In the genomic region with DNA sequence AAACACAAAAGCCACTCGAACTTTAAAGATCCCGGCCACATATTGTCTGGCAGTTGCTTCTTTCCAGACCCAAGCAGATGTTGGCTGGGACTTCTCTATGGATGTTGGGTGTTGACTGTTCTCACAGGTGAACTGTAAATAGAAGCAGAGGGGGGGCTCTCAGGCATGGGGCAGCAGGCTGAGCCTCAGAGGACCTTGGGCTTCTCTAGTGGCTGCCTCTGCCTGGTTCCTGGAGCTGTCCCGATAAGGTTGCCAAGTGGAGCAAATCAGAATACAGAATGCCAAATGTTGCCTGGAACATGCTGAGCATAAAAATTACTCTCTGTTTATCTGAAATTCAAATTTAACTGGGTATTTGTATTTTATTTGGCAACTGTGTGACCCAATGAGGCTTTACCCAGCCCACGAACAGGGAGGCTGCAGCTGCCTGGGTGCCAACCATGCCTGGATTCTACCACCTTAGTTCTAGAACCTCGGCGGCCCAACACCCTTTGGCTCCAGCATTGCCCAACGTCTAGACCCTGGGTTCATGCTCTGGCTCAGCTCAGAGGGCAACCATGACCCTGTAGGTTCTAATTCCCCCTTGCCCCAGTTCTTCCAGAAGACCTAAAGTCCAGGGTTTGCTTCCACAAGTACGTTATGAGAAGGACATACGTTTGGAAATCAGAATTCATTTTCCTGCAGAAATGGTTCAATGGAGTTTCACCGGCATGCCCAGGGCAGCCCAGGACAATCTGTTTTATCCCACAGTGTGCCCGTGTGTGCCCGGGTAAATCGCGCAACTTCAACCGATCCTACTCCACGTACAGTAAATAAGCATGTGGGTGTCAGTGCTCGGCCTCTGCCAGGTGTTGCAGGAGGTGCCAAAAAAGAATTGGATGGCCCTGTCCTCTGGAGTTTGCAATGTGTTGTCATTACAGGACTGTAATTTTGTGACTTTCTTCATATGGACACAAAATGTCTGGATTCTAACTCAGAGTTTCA, we compare ENCODE assay signal across 1 cellular context.
TF ChIP-seq lines count a peak whose summit lies in the region.

No MANE protein-coding gene starts in this region.

TF ChIP-seq in HepG2, 621 proteins besides CTCF, POLR2A, EP300 and RAD21 (continues in another document):
- TF ChIP-seq NCOA5 (CRISPR knock-in tag; IDR thresholded peaks at IDR 0.05), result no peak
- TF ChIP-seq, protein P1, sequence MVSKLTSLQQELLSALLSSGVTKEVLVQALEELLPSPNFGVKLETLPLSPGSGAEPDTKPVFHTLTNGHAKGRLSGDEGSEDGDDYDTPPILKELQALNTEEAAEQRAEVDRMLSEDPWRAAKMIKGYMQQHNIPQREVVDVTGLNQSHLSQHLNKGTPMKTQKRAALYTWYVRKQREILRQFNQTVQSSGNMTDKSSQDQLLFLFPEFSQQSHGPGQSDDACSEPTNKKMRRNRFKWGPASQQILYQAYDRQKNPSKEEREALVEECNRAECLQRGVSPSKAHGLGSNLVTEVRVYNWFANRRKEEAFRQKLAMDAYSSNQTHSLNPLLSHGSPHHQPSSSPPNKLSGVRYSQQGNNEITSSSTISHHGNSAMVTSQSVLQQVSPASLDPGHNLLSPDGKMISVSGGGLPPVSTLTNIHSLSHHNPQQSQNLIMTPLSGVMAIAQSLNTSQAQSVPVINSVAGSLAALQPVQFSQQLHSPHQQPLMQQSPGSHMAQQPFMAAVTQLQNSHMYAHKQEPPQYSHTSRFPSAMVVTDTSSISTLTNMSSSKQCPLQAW (CRISPR knock-in tag; IDR thresholded peaks at IDR 0.05), result peak; percentile 64
- TF ChIP-seq, protein P2, sequence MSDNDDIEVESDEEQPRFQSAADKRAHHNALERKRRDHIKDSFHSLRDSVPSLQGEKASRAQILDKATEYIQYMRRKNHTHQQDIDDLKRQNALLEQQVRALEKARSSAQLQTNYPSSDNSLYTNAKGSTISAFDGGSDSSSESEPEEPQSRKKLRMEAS (IDR thresholded peaks at IDR 0.05), result peak; percentile 32; the same call in 1 of the 2 replicates
- TF ChIP-seq NONO (IDR thresholded peaks at IDR 0.05), result no peak
- TF ChIP-seq NONO (CRISPR knock-in tag; conservative IDR thresholded peaks at IDR 0.05), result no peak
- TF ChIP-seq, protein P3, sequence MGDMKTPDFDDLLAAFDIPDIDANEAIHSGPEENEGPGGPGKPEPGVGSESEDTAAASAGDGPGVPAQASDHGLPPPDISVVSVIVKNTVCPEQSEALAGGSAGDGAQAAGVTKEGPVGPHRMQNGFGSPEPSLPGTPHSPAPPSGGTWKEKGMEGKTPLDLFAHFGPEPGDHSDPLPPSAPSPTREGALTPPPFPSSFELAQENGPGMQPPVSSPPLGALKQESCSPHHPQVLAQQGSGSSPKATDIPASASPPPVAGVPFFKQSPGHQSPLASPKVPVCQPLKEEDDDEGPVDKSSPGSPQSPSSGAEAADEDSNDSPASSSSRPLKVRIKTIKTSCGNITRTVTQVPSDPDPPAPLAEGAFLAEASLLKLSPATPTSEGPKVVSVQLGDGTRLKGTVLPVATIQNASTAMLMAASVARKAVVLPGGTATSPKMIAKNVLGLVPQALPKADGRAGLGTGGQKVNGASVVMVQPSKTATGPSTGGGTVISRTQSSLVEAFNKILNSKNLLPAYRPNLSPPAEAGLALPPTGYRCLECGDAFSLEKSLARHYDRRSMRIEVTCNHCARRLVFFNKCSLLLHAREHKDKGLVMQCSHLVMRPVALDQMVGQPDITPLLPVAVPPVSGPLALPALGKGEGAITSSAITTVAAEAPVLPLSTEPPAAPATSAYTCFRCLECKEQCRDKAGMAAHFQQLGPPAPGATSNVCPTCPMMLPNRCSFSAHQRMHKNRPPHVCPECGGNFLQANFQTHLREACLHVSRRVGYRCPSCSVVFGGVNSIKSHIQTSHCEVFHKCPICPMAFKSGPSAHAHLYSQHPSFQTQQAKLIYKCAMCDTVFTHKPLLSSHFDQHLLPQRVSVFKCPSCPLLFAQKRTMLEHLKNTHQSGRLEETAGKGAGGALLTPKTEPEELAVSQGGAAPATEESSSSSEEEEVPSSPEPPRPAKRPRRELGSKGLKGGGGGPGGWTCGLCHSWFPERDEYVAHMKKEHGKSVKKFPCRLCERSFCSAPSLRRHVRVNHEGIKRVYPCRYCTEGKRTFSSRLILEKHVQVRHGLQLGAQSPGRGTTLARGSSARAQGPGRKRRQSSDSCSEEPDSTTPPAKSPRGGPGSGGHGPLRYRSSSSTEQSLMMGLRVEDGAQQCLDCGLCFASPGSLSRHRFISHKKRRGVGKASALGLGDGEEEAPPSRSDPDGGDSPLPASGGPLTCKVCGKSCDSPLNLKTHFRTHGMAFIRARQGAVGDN (CRISPR knock-in tag; IDR thresholded peaks at IDR 0.05), result peak; percentile 67
- TF ChIP-seq ZNF501 (CRISPR knock-in tag; IDR thresholded peaks at IDR 0.05), result 0 out of 2 replicates have a peak, but pooled peaks have one; percentile 16
- no peak for TF ChIP-seq SMAD3 (CRISPR knock-in tag; IDR thresholded peaks at IDR 0.05)
- TF ChIP-seq, protein P4, sequence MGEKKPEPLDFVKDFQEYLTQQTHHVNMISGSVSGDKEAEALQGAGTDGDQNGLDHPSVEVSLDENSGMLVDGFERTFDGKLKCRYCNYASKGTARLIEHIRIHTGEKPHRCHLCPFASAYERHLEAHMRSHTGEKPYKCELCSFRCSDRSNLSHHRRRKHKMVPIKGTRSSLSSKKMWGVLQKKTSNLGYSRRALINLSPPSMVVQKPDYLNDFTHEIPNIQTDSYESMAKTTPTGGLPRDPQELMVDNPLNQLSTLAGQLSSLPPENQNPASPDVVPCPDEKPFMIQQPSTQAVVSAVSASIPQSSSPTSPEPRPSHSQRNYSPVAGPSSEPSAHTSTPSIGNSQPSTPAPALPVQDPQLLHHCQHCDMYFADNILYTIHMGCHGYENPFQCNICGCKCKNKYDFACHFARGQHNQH (CRISPR knock-in tag; IDR thresholded peaks at IDR 0.05), result peak; percentile 44; the same call in 1 of the 2 replicates
- peak; percentile 57 for TF ChIP-seq STAG1 (CRISPR knock-in tag; IDR thresholded peaks at IDR 0.05)
- TF ChIP-seq ARID2 (CRISPR knock-in tag; IDR thresholded peaks at IDR 0.05; ENCODE audit: borderline replicate concordance), result no peak
- TF ChIP-seq ZNF772 (CRISPR knock-in tag; IDR thresholded peaks at IDR 0.05), result 0 out of 2 replicates have a peak, but pooled peaks have one; percentile 33
- no peak for TF ChIP-seq CHD2 (IDR thresholded peaks at IDR 0.05; ENCODE audit: low read depth, low read length)
- peak; percentile 70 for TF ChIP-seq ELF3 (CRISPR knock-in tag; IDR thresholded peaks at IDR 0.05)
- TF ChIP-seq ISL2 (CRISPR knock-in tag; IDR thresholded peaks at IDR 0.05), result 0 out of 2 replicates have a peak, but pooled peaks have one; percentile 37
- TF ChIP-seq, protein P5, sequence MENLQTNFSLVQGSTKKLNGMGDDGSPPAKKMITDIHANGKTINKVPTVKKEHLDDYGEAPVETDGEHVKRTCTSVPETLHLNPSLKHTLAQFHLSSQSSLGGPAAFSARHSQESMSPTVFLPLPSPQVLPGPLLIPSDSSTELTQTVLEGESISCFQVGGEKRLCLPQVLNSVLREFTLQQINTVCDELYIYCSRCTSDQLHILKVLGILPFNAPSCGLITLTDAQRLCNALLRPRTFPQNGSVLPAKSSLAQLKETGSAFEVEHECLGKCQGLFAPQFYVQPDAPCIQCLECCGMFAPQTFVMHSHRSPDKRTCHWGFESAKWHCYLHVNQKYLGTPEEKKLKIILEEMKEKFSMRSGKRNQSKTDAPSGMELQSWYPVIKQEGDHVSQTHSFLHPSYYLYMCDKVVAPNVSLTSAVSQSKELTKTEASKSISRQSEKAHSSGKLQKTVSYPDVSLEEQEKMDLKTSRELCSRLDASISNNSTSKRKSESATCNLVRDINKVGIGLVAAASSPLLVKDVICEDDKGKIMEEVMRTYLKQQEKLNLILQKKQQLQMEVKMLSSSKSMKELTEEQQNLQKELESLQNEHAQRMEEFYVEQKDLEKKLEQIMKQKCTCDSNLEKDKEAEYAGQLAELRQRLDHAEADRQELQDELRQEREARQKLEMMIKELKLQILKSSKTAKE (CRISPR knock-in tag; IDR thresholded peaks at IDR 0.05; ENCODE audit: borderline replicate concordance), result 0 out of 2 replicates have a peak, but pooled peaks have one; percentile 39
- 0 out of 2 replicates have a peak, but pooled peaks have one; percentile 27 for TF ChIP-seq KAT8 (CRISPR knock-in tag; IDR thresholded peaks at IDR 0.05)
- peak; percentile 16; the same call in 1 of the 2 replicates for TF ChIP-seq HOXA3 (CRISPR knock-in tag; IDR thresholded peaks at IDR 0.05)
- TF ChIP-seq CBX2 (IDR thresholded peaks at IDR 0.05; ENCODE audit: low read depth, low read length), result no peak
- no peak for TF ChIP-seq CBX2 (CRISPR knock-in tag; IDR thresholded peaks at IDR 0.05; ENCODE audit: low read depth)
- TF ChIP-seq CBX5 (CRISPR knock-in tag; IDR thresholded peaks at IDR 0.05; ENCODE audit: borderline replicate concordance), result no peak
- TF ChIP-seq FOXA3 (CRISPR knock-in tag; IDR thresholded peaks at IDR 0.05), result peak; percentile 89
- TF ChIP-seq, protein P6, sequence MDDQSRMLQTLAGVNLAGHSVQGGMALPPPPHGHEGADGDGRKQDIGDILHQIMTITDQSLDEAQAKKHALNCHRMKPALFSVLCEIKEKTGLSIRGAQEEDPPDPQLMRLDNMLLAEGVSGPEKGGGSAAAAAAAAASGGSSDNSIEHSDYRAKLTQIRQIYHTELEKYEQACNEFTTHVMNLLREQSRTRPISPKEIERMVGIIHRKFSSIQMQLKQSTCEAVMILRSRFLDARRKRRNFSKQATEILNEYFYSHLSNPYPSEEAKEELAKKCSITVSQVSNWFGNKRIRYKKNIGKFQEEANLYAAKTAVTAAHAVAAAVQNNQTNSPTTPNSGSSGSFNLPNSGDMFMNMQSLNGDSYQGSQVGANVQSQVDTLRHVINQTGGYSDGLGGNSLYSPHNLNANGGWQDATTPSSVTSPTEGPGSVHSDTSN (CRISPR knock-in tag; IDR thresholded peaks at IDR 0.05; ENCODE audit: borderline replicate concordance), result no peak
- no peak for TF ChIP-seq XBP1 (CRISPR knock-in tag; IDR thresholded peaks at IDR 0.05)
- TF ChIP-seq, protein P7, sequence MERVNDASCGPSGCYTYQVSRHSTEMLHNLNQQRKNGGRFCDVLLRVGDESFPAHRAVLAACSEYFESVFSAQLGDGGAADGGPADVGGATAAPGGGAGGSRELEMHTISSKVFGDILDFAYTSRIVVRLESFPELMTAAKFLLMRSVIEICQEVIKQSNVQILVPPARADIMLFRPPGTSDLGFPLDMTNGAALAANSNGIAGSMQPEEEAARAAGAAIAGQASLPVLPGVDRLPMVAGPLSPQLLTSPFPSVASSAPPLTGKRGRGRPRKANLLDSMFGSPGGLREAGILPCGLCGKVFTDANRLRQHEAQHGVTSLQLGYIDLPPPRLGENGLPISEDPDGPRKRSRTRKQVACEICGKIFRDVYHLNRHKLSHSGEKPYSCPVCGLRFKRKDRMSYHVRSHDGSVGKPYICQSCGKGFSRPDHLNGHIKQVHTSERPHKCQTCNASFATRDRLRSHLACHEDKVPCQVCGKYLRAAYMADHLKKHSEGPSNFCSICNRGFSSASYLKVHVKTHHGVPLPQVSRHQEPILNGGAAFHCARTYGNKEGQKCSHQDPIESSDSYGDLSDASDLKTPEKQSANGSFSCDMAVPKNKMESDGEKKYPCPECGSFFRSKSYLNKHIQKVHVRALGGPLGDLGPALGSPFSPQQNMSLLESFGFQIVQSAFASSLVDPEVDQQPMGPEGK (CRISPR knock-in tag; IDR thresholded peaks at IDR 0.05), result peak; percentile 96
- TF ChIP-seq ZMAT3 (CRISPR knock-in tag; conservative IDR thresholded peaks at IDR 0.05), result 0 out of 2 replicates have a peak, but pooled peaks have one; percentile 56
- no peak for TF ChIP-seq SRF (IDR thresholded peaks at IDR 0.05; ENCODE audit: low read depth, low read length)
- TF ChIP-seq, protein P8, sequence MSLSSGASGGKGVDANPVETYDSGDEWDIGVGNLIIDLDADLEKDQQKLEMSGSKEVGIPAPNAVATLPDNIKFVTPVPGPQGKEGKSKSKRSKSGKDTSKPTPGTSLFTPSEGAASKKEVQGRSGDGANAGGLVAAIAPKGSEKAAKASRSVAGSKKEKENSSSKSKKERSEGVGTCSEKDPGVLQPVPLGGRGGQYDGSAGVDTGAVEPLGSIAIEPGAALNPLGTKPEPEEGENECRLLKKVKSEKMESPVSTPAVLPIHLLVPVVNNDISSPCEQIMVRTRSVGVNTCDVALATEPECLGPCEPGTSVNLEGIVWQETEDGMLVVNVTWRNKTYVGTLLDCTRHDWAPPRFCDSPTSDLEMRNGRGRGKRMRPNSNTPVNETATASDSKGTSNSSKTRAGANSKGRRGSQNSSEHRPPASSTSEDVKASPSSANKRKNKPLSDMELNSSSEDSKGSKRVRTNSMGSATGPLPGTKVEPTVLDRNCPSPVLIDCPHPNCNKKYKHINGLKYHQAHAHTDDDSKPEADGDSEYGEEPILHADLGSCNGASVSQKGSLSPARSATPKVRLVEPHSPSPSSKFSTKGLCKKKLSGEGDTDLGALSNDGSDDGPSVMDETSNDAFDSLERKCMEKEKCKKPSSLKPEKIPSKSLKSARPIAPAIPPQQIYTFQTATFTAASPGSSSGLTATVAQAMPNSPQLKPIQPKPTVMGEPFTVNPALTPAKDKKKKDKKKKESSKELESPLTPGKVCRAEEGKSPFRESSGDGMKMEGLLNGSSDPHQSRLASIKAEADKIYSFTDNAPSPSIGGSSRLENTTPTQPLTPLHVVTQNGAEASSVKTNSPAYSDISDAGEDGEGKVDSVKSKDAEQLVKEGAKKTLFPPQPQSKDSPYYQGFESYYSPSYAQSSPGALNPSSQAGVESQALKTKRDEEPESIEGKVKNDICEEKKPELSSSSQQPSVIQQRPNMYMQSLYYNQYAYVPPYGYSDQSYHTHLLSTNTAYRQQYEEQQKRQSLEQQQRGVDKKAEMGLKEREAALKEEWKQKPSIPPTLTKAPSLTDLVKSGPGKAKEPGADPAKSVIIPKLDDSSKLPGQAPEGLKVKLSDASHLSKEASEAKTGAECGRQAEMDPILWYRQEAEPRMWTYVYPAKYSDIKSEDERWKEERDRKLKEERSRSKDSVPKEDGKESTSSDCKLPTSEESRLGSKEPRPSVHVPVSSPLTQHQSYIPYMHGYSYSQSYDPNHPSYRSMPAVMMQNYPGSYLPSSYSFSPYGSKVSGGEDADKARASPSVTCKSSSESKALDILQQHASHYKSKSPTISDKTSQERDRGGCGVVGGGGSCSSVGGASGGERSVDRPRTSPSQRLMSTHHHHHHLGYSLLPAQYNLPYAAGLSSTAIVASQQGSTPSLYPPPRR (CRISPR knock-in tag; IDR thresholded peaks at IDR 0.05; ENCODE audit: borderline replicate concordance), result peak; percentile 71; the same call in 1 of the 2 replicates
- TF ChIP-seq ZNF781 (CRISPR knock-in tag; IDR thresholded peaks at IDR 0.05; ENCODE audit: borderline replicate concordance, not compliant biosample characterization), result no peak
- 0 out of 2 replicates have a peak, but pooled peaks have one; percentile 4 for TF ChIP-seq ZNF44 (CRISPR knock-in tag; IDR thresholded peaks at IDR 0.05)
- TF ChIP-seq, protein P9, sequence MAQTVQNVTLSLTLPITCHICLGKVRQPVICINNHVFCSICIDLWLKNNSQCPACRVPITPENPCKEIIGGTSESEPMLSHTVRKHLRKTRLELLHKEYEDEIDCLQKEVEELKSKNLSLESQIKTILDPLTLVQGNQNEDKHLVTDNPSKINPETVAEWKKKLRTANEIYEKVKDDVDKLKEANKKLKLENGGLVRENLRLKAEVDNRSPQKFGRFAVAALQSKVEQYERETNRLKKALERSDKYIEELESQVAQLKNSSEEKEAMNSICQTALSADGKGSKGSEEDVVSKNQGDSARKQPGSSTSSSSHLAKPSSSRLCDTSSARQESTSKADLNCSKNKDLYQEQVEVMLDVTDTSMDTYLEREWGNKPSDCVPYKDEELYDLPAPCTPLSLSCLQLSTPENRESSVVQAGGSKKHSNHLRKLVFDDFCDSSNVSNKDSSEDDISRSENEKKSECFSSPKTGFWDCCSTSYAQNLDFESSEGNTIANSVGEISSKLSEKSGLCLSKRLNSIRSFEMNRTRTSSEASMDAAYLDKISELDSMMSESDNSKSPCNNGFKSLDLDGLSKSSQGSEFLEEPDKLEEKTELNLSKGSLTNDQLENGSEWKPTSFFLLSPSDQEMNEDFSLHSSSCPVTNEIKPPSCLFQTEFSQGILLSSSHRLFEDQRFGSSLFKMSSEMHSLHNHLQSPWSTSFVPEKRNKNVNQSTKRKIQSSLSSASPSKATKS (CRISPR knock-in tag; IDR thresholded peaks at IDR 0.05), result 0 out of 2 replicates have a peak, but pooled peaks have one; percentile 31
- no peak for TF ChIP-seq KDM2A (CRISPR knock-in tag; IDR thresholded peaks at IDR 0.05; ENCODE audit: borderline replicate concordance, low read depth)
